In the genomic region with DNA sequence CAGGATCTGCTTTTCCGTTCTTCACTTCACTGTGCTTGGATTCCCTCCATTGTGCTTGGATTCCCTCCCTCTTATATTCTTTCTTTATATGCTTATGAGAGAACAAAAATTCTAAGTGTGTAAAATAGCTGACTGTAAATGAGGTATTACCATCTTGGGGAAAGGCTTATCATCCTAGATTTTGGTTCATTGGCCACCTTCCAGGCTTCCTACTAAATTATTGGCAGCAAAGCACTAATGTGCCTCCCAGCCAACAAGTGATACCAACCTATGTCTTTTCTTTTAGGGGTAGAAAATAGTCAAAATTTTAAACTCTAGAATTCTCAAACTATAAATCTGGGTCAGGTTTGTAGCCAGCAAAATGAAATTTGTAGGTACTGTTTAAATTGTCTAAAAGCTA, we compare ENCODE assay signal across 23 cellular contexts.
"Had no signal": no experiment of that assay in that cellular context is flagged by ENCODE, and none has a peak within 500 bp of the region (broad histone marks: within the 10 kb centered on the region; RNA-seq: fewer than 3 reads in every experiment).

No MANE protein-coding gene starts in this region.

- H3K9ac ChIP-seq: KMS-11, SK-N-SH had no signal

- H3K27ac Mint-ChIP-seq: IgD-negative memory B cell had no signal

- H3K27me3 Mint-ChIP-seq: IgD-negative memory B cell had no signal

- H3K27ac ChIP-seq: HL-60, KMS-11, RWPE1 had no signal

- ATAC-seq: K562, Panc1, PC-3 had no signal

- H3K4me2 ChIP-seq: KMS-11, SK-N-SH had no signal

- DNase-seq: Kasumi-1; MM.1S; NCI-H1092 treated with DMSO at 0.1 percent for 48 hours; NCI-H1436; NCI-H187; NCI-H2029; NCI-H2081 treated with DMSO at 0.1 percent for 48 hours; NCI-H2227 treated with DMSO at 0.1 percent for 48 hours; NCI-H524; NCI-H526 treated with DMSO at 0.1 percent for 48 hours; NCI-H748 treated with DMSO at 0.1 percent for 48 hours; NK-92 treated with Interleukin-12 subunit alpha and Interleukin-12 subunit beta, amount 100 ng/mL, for 24 hours; PC-3; SHP77; SK-N-SH; SW 1271; T-helper 1 cell had no signal

- H3K4me3 Mint-ChIP-seq: IgD-negative memory B cell had no signal
